17 cellular contexts compared by ENCODE assay signal in genomic region chr6:75745404-75745803, GRCh38.
A peak's percentile ranks its signal among the peaks of the same experiment; 100 is the strongest.
DNase-seq lines count a peak whose midpoint lies in the region; ATAC-seq and TF ChIP-seq lines count a peak whose summit lies in the region.
"Had no signal": no experiment of that assay in that cellular context is flagged by ENCODE, and none has a peak within 500 bp of the region (broad histone marks: within the 10 kb centered on the region; RNA-seq: fewer than 3 reads in every experiment).

No MANE protein-coding gene starts in this region.

- peaks cover 53% of the 10 kb centered on the region for H3K4me1 ChIP-seq in DOHH2 (ENCODE audit: control insufficient read depth, low read length)
- H3K4me1 ChIP-seq: BE2C, Caco-2 had no signal

- H4K20me1 ChIP-seq in DOHH2 (ENCODE audit: control insufficient read depth, insufficient read depth, low read depth, low read length): no peaks in the 10 kb centered on the region

- no peak for ATAC-seq in GM18519 (IDR thresholded peaks at IDR 0.05; ENCODE audit: low FRiP score, unreplicated experiment)
- ATAC-seq: CD8-positive, alpha-beta T cell had no signal

- H3K36me3 ChIP-seq in DOHH2 (ENCODE audit: control insufficient read depth, low read length): no peaks in the 10 kb centered on the region
- H3K36me3 ChIP-seq: BE2C, BLaER1 had no signal

- H3F3A ChIP-seq in DOHH2 (ENCODE audit: control insufficient read depth, insufficient read depth): peaks cover 13% of the 10 kb centered on the region

- DNase-seq in GF-D8 (lab: John Stamatoyannopoulos, UW): no peak
- DNase-seq: 8988T; ACHN; BE2C; C1 segment of cervical spinal cord; Caco-2; Calu3; CD4-positive, alpha-beta T cell; CD8-positive, alpha-beta T cell; DMS79 treated with DMSO at 0.1 percent for 48 hours; EL; GDM1 had no signal

- H3K27me3 ChIP-seq in DOHH2 (ENCODE audit: control insufficient read depth, low read length): peaks cover 8% of the 10 kb centered on the region

- peaks cover 4% of the 10 kb centered on the region; the same call in 1 of the 2 replicates for H3K79me2 ChIP-seq in DOHH2 (ENCODE audit: control insufficient read depth, low read length)

- peak overlapping the region; percentile 1; the same call in 1 of the 2 replicates for H3K4me3 ChIP-seq in DOHH2 (ENCODE audit: low read length)
- H3K4me3 ChIP-seq: BLaER1 had no signal

- no peaks in the 10 kb centered on the region for H3K9me2 ChIP-seq in DOHH2 (replicated peaks; ENCODE audit: control insufficient read depth, low read length)

- peak overlapping the region; percentile 21 for H3K4me2 ChIP-seq in DOHH2 (ENCODE audit: low read length)
- H3K4me2 ChIP-seq: BLaER1 had no signal

- H3K27ac ChIP-seq in 22Rv1: peak overlapping the region; percentile 93
- H3K27ac ChIP-seq in DOHH2 (ENCODE audit: low read depth, low read length): no peak overlapping the region
- peak overlapping the region; percentile 98; the same call in 1 of the 2 replicates for H3K27ac ChIP-seq in VCaP
- H3K27ac ChIP-seq: BLaER1 had no signal

- TF ChIP-seq CTCF in 22Rv1 (IDR thresholded peaks at IDR 0.05): no peak
- TF ChIP-seq CTCF in DOHH2 (IDR thresholded peaks at IDR 0.05; ENCODE audit: low read depth, low read length, poor library complexity, severe bottlenecking): no peak
- no peak for TF ChIP-seq CTCF in VCaP (conservative IDR thresholded peaks at IDR 0.05)

- H3K9me3 ChIP-seq in DOHH2 (ENCODE audit: control insufficient read depth, insufficient read depth, low read length): no peaks in the 10 kb centered on the region
- H3K9me3 ChIP-seq: BE2C, BLaER1, Caco-2 had no signal
